7 cellular contexts compared by ENCODE assay signal in the genomic region with DNA sequence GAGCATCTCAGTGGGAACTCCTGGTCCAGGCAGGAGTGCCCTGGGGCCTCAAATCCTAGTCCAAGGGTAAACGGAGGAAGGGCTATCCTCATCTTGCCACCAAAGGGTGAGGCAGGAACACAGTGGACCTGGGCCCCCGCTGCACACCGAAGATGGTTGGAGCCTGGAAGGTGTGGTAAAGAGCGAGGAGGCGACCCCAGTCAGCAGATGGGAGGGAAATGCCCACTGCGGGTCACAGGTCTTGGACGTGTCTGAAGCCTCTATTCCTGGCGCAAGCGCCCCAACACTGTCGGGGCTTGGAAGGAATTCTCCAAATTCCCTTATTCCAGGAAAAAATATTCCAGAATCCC. TPM values are rescaled to one million over a fixed set of nuclear protein-coding genes. Genes with fewer than 3 reads are reported as not detected.
DNase-seq lines count a peak whose midpoint lies in the region; ATAC-seq, FAIRE-seq and TF ChIP-seq lines count a peak whose summit lies in the region.

No MANE protein-coding gene starts in this region.

- H3K4me2 ChIP-seq in IMR-90 (ENCODE audit: low read depth, low read length) = peak overlapping the region; percentile 70
- H3K4me2 ChIP-seq in keratinocyte (ENCODE audit: control insufficient read depth, extremely low read depth, insufficient read depth, low read depth, low read length) = peak overlapping the region; percentile 72

- H3K79me2 ChIP-seq in keratinocyte (ENCODE audit: control insufficient read depth, insufficient read depth, low read length) = peaks cover 38% of the 10 kb centered on the region

- peak overlapping the region; percentile 66 for H3K4ac ChIP-seq in IMR-90 (ENCODE audit: low read depth, low read length)

- peak overlapping the region; percentile 56; the same call in 1 of the 2 replicates for H3K23ac ChIP-seq in IMR-90 (ENCODE audit: low read depth, low read length)

- H3K9me1 ChIP-seq in IMR-90 (ENCODE audit: insufficient read depth, low read length) = peaks cover 8% of the 10 kb centered on the region; the same call in 1 of the 2 replicates
- H3K9me1 ChIP-seq in keratinocyte (ENCODE audit: control insufficient read depth, extremely low read depth, insufficient read depth, low read length) = no peaks in the 10 kb centered on the region

- H3K4me1 ChIP-seq in IMR-90 (ENCODE audit: control insufficient read depth, insufficient read depth, low read length) (peaks cover 12% of the 10 kb centered on the region), ascending aorta (peaks cover 6 to 18% of the 10 kb centered on the region in 2 donors), keratinocyte (ENCODE audit: control insufficient read depth, extremely low read depth, insufficient read depth, low read length) (peaks cover 31% of the 10 kb centered on the region), stomach (peaks cover 34 to 63% (median 61%) of the 10 kb centered on the region in 4 donors)

- peak overlapping the region; percentile 72; the same call in 1 of the 2 replicates for H3K14ac ChIP-seq in IMR-90 (replicated peaks; ENCODE audit: low read depth, low read length)

- BruUV-seq in IMR-90 (replicated peaks; lab: Mats Ljungman, UMichigan) = no TSS peak

- peaks cover 0 to 16% of the 10 kb centered on the region in 2 experiments; a peak in 2 of 4 replicates for H3K79me1 ChIP-seq in IMR-90 (ENCODE audit: low read depth in 1 of 2, low read length in 2 of 2)

- peak overlapping the region; percentile 25 for H2AK5ac ChIP-seq in IMR-90 (ENCODE audit: low read depth, low read length)

- H3K18ac ChIP-seq in IMR-90 (ENCODE audit: low read depth, low read length) = no peak overlapping the region

- 38% methylated on average over 9 of the region's 10 CpGs; no CpG with 5 or more reads in 1 of the 2 experiments for WGBS in IMR-90 (ENCODE audit: extremely low coverage in 2 of 2, insufficient read length in 1 of 2), 2 experiments
- WGBS in stomach, 5 donors = 24 to 34% (median 26%) methylated on average over 10 of the region's 10 CpGs

- peak overlapping the region; percentile 25; the same call in 1 of the 2 replicates for H3K56ac ChIP-seq in IMR-90 (ENCODE audit: extremely low read depth, insufficient read depth, low read length)

- H4K5ac ChIP-seq in IMR-90 (ENCODE audit: low read depth, low read length) = no peak overlapping the region

- CTCF ChIA-PET in IMR-90 (lab: Yijun Ruan, JAX) = no interaction called here

- DNase-seq in IMR-90 (no peak), ascending aorta (ENCODE audit: low spot score in 2 of 2) (no peak), keratinocyte (ENCODE audit: low read depth, low spot score) (no peak), stomach (no peak), GM13976 (ENCODE audit: low spot score) (no peak), GM19240 (ENCODE audit: insufficient read length, low spot score) (no peak)

- H4K8ac ChIP-seq in IMR-90 (ENCODE audit: low read depth in 2 of 2, low read length in 2 of 2) = peak overlapping the region; percentile 3 to 72; a peak in 3 of 4 replicates

- no peak for TF ChIP-seq EP300 in stomach (IDR thresholded peaks at IDR 0.05)

- TF ChIP-seq POLR2A in IMR-90 (IDR thresholded peaks at IDR 0.05; ENCODE audit: low read depth, low read length) (no peak), stomach (IDR thresholded peaks at IDR 0.05) (no peak)

- peak overlapping the region; percentile 61 for H3K4me3 ChIP-seq in IMR-90 (ENCODE audit: insufficient read depth, low read depth, low read length)
- H3K4me3 ChIP-seq in ascending aorta = peak overlapping the region; percentile 64 to 99
- peak overlapping the region; percentile 73 to 82 (median 74) for H3K4me3 ChIP-seq in keratinocyte (ENCODE audit: control insufficient read depth in 2 of 3, extremely low read depth in 1 of 3, insufficient read depth in 2 of 3, low read depth in 1 of 3, low read length in 3 of 3)
- H3K4me3 ChIP-seq in stomach = peak overlapping the region; percentile 66 to 85 (median 80)

- H2AK9ac ChIP-seq in IMR-90 (replicated peaks; ENCODE audit: low read depth, low read length, poor library complexity) = peak overlapping the region; percentile 83

- TF ChIP-seq CTCF in IMR-90 (conservative IDR thresholded peaks at IDR 0.05; ENCODE audit: low read depth, low read length) (no peak), ascending aorta (IDR thresholded peaks at IDR 0.05) (no peak), keratinocyte (optimal IDR thresholded peaks at IDR 0.05 in 1 of 3, IDR thresholded peaks at IDR 0.05 in 1 of 3, conservative IDR thresholded peaks at IDR 0.05 in 1 of 3; ENCODE audit: extremely low read depth in 1 of 3, insufficient read depth in 2 of 3, low read length in 3 of 3) (no peak), stomach (IDR thresholded peaks at IDR 0.05) (no peak), GM13976 (IDR thresholded peaks at IDR 0.05; ENCODE audit: borderline replicate concordance, control extremely low read depth, extremely low read depth, insufficient read depth, missing control alignments) (no peak)

- peak overlapping the region; percentile 29 for H2BK120ac ChIP-seq in IMR-90 (ENCODE audit: low read depth, low read length)

- H3K27me3 ChIP-seq in IMR-90 (ENCODE audit: control insufficient read depth, insufficient read depth, low read length) (no peaks in the 10 kb centered on the region), ascending aorta (no peaks in the 10 kb centered on the region), keratinocyte (ENCODE audit: control insufficient read depth, extremely low read depth, insufficient read depth, low read length) (no peaks in the 10 kb centered on the region), stomach (peaks cover 0 to 7% (median 0%) of the 10 kb centered on the region in 3 donors)

- intact Hi-C loops in IMR-90 (cut with micrococcal nuclease) = no loop called here
- intact Hi-C loops in ascending aorta (cut with DNase I) = loop anchor here (2.0 kb wide), 1 partner anchor 28 kb away; no protein-coding TSS in a partner anchor
- intact Hi-C loops in stomach (cut with DNase I; ENCODE audit: low total_unique reads) = no loop called here

- H2AFZ ChIP-seq in IMR-90 (replicated peaks; ENCODE audit: low read length, poor library complexity) (peak overlapping the region; percentile 83), keratinocyte (ENCODE audit: control insufficient read depth, low read length) (peak overlapping the region; percentile 74)

- H3K9me3 ChIP-seq in IMR-90 (ENCODE audit: control insufficient read depth, insufficient read depth, low read length) (no peaks in the 10 kb centered on the region), ascending aorta (no peaks in the 10 kb centered on the region), keratinocyte (ENCODE audit: control insufficient read depth, low read depth, low read length) (no peaks in the 10 kb centered on the region), stomach (no peaks in the 10 kb centered on the region)

- TF ChIP-seq RAD21 in IMR-90 (IDR thresholded peaks at IDR 0.05; ENCODE audit: low read length) = no peak

- in situ Hi-C loops in IMR-90 (cut with MboI; ENCODE audit: low sequenced_read_pairs) (no loop called here), GM13976 (cut with MboI; ENCODE audit: low sequenced_read_pairs, unreplicated experiment) (no loop called here)

- peak overlapping the region; percentile 40; the same call in 1 of the 2 replicates for H3K9ac ChIP-seq in IMR-90 (ENCODE audit: low read depth, low read length)
- peak overlapping the region; percentile 87 for H3K9ac ChIP-seq in keratinocyte (ENCODE audit: control insufficient read depth, extremely low read depth, insufficient read depth, low read length)

- ATAC-seq in IMR-90 (ENCODE audit: low read depth) (no peak), GM18858 (IDR thresholded peaks at IDR 0.05; ENCODE audit: unreplicated experiment) (no peak)

- H2BK20ac ChIP-seq in IMR-90 (ENCODE audit: low read depth, low read length) = 0 out of 2 replicates have a peak overlapping the region, but pooled peaks have one; percentile 19

- H3K36me3 ChIP-seq in IMR-90 (ENCODE audit: control insufficient read depth, insufficient read depth, low read length) (no peaks in the 10 kb centered on the region), ascending aorta (no peaks in the 10 kb centered on the region), keratinocyte (ENCODE audit: control insufficient read depth in 2 of 2, extremely low read depth in 1 of 2, insufficient read depth in 2 of 2, low read length in 2 of 2) (peaks cover 5 to 7% of the 10 kb centered on the region in 2 experiments), stomach (no peaks in the 10 kb centered on the region)

- dilution Hi-C loops in IMR-90 (cut with HindIII; ENCODE audit: low sequenced_read_pairs, unreplicated experiment) = no loop called here
- dilution Hi-C loops in keratinocyte (cut with MboI; ENCODE audit: extremely low pct_ligation_motif_present, low sequenced_read_pairs) = no loop called here

- peak overlapping the region; percentile 17; the same call in 1 of the 2 replicates for H4K91ac ChIP-seq in IMR-90 (ENCODE audit: insufficient read depth, low read depth, low read length)

- no peak overlapping the region for H2BK5ac ChIP-seq in IMR-90 (ENCODE audit: low read depth, low read length, poor library complexity, severe bottlenecking)

- H4K20me1 ChIP-seq in IMR-90 (ENCODE audit: insufficient read depth, low read length) = peaks cover 15% of the 10 kb centered on the region; the same call in 1 of the 2 replicates
- H4K20me1 ChIP-seq in keratinocyte (ENCODE audit: control insufficient read depth, extremely low read depth, insufficient read depth, low read length) = peaks cover 2% of the 10 kb centered on the region

- no peak overlapping the region for H3K27ac ChIP-seq in IMR-90 (ENCODE audit: insufficient read depth, low read length)
- H3K27ac ChIP-seq in ascending aorta = peak overlapping the region; percentile 52 to 78
- peak overlapping the region; percentile 52 for H3K27ac ChIP-seq in keratinocyte (ENCODE audit: control insufficient read depth, insufficient read depth, low read length)
- H3K27ac ChIP-seq in stomach = peak overlapping the region; percentile 89 to 97 (median 96)

- POLR2A ChIA-PET in IMR-90 (lab: Charles Lee; ENCODE audit: unreplicated experiment) = no interaction called here

- H2BK15ac ChIP-seq in IMR-90 (ENCODE audit: low read depth, low read length) = no peak overlapping the region; the same call in 2 of the 3 replicates

- no peak for FAIRE-seq in keratinocyte (lab: Jason Lieb, UNC)

RNA-seq across cellular contexts. Expression of a gene that starts 38.5 kb away (rescaled TPM):
- total RNA-seq in IMR-90 (2012; rRNA removed) (103 and 139 TPM in 2 replicates), ascending aorta (87.3 TPM), stomach (10 to 100 TPM; 12.3 to 38.5 (median 22.8) TPM)
- polyA plus RNA-seq in IMR-90 (2012; rRNA removed) (41.3 and 48.9 TPM in 2 replicates), keratinocyte (11.2 to 12.0 TPM (median 11.2 TPM) in 3 replicates), stomach (10 to 100 TPM in 1 of 3 donors, 1 to 10 TPM in 2; 5.5 to 11.6 (median 6.0) TPM)
- polyA plus RNA-seq in IMR-90 (2012; cell fraction: cytosol; rRNA removed) = 24.0 and 32.6 TPM in 2 replicates
- polyA plus RNA-seq in IMR-90 (2012; cell fraction: nucleus; rRNA removed; ENCODE audit: low replicate concordance) = 15.3 and 50.5 TPM in 2 replicates
- polyA plus RNA-seq in keratinocyte (2011; ENCODE audit: low read depth) = 2.0 TPM
- 14.5 and 17.2 TPM in 2 replicates for polyA plus RNA-seq in keratinocyte (2011; cell fraction: cytosol; rRNA removed)
- 12.3 and 14.8 TPM in 2 replicates for polyA plus RNA-seq in keratinocyte (2011; cell fraction: nucleus; rRNA removed)
- polyA plus RNA-seq in keratinocyte (2012; ENCODE audit: low replicate concordance) = 1.3 and 12.0 TPM in 2 replicates
- polyA minus RNA-seq in keratinocyte = 9.7 to 19.1 TPM (median 14.7 TPM) in 3 replicates
- polyA minus RNA-seq in keratinocyte (2011; cell fraction: cytosol; rRNA and poly(A)+ RNA removed) = 16.7 TPM
- polyA minus RNA-seq in keratinocyte (2011; cell fraction: nucleus; rRNA and poly(A)+ RNA removed) = 2.8 and 8.0 TPM in 2 replicates
